In genomic region chrX:16392597-16392996, GRCh38 we compare ENCODE assay signal across 19 cellular contexts.
DNase-seq lines count a peak whose midpoint lies in the region; ATAC-seq, FAIRE-seq and TF ChIP-seq lines count a peak whose summit lies in the region.
"Had no signal": no experiment of that assay in that cellular context is flagged by ENCODE, and none has a peak within 500 bp of the region (broad histone marks: within the 10 kb centered on the region; RNA-seq: fewer than 3 reads in every experiment).

No MANE protein-coding gene starts in this region.

- POLR2A ChIA-PET in WTC11 (lab: Charles Lee) = no interaction called here
- POLR2A ChIA-PET in activated CD4-positive, alpha-beta T cell treated with anti-CD3 and anti-CD28 coated beads, Interleukin-2, amount 10 ng/mL, durations not matched to agents 7 days and 5 days (lab: Charles Lee) = no interaction called here

- H3K4me3 ChIP-seq in small intestine (ENCODE audit: low read depth in 1 of 2, low read length in 2 of 2) = no peak overlapping the region
- H3K4me3 ChIP-seq: BLaER1 had no signal

- no peaks in the 10 kb centered on the region for H3K36me3 ChIP-seq in small intestine (ENCODE audit: control insufficient read depth in 2 of 2, insufficient read depth in 2 of 2, low read length in 2 of 2)
- H3K36me3 ChIP-seq: BLaER1 had no signal

- no peaks in the 10 kb centered on the region for H3K27me3 Mint-ChIP-seq in WTC11 (ENCODE audit: low read depth)
- H3K27me3 Mint-ChIP-seq in activated CD4-positive, alpha-beta T cell treated with anti-CD3 and anti-CD28 coated beads, Interleukin-2, amount 10 ng/mL, durations not matched to agents 7 days and 5 days = peaks cover 3% of the 10 kb centered on the region

- no peaks in the 10 kb centered on the region for H3K9me3 ChIP-seq in small intestine (ENCODE audit: control insufficient read depth, low read depth)

- H3K4me3 Mint-ChIP-seq in WTC11 = no peak overlapping the region
- H3K4me3 Mint-ChIP-seq in activated CD4-positive, alpha-beta T cell treated with anti-CD3 and anti-CD28 coated beads, Interleukin-2, amount 10 ng/mL, durations not matched to agents 7 days and 5 days = no peak overlapping the region
- H3K4me3 Mint-ChIP-seq: CD14-positive monocyte; CD4-positive, alpha-beta memory T cell; HFFc6 had no signal

- DNase-seq in WTC11 (ENCODE audit: low spot score) (no peak), small intestine (no peak), HCEC 1CT (no peak)
- no peak for DNase-seq in activated CD4-positive, alpha-beta T cell treated with anti-CD3 and anti-CD28 coated beads, Interleukin-2, amount 10 ng/mL, durations not matched to agents 7 days and 5 days
- DNase-seq: CD4-positive, alpha-beta memory T cell; DMS79 treated with DMSO at 0.1 percent for 48 hours; HFFc6; KG1 had no signal

- H3K36me3 Mint-ChIP-seq in WTC11 = peaks cover 7% of the 10 kb centered on the region; the same call in 1 of the 2 replicates
- no peaks in the 10 kb centered on the region for H3K36me3 Mint-ChIP-seq in activated CD4-positive, alpha-beta T cell treated with anti-CD3 and anti-CD28 coated beads, Interleukin-2, amount 10 ng/mL, durations not matched to agents 7 days and 5 days (ENCODE audit: low read depth)
- H3K36me3 Mint-ChIP-seq: CD14-positive monocyte; CD4-positive, alpha-beta memory T cell had no signal

- H3K4me1 ChIP-seq in small intestine (ENCODE audit: control insufficient read depth in 2 of 2, insufficient read depth in 1 of 2, low read depth in 1 of 2, low read length in 1 of 2) = no peaks in the 10 kb centered on the region
- H3K4me1 ChIP-seq: BLaER1 had no signal

- ATAC-seq in WTC11 = no peak
- ATAC-seq in HG02884 (IDR thresholded peaks at IDR 0.05; ENCODE audit: unreplicated experiment) = no peak
- ATAC-seq: HCT116, HepG2 had no signal

- H3K4me1 Mint-ChIP-seq in WTC11 = peaks cover 20% of the 10 kb centered on the region
- H3K4me1 Mint-ChIP-seq in activated CD4-positive, alpha-beta T cell treated with anti-CD3 and anti-CD28 coated beads, Interleukin-2, amount 10 ng/mL, durations not matched to agents 7 days and 5 days = no peaks in the 10 kb centered on the region
- H3K4me1 Mint-ChIP-seq: CD14-positive monocyte; CD4-positive, alpha-beta memory T cell had no signal

- H3K27ac Mint-ChIP-seq in WTC11 = no peak overlapping the region
- H3K27ac Mint-ChIP-seq in activated CD4-positive, alpha-beta T cell treated with anti-CD3 and anti-CD28 coated beads, Interleukin-2, amount 10 ng/mL, durations not matched to agents 7 days and 5 days = no peak overlapping the region
- H3K27ac Mint-ChIP-seq: CD14-positive monocyte; CD4-positive, alpha-beta memory T cell; HFFc6 had no signal

- peaks cover 13% of the 10 kb centered on the region for H3K9me3 Mint-ChIP-seq in WTC11
- H3K9me3 Mint-ChIP-seq in activated CD4-positive, alpha-beta T cell treated with anti-CD3 and anti-CD28 coated beads, Interleukin-2, amount 10 ng/mL, durations not matched to agents 7 days and 5 days = no peaks in the 10 kb centered on the region
- H3K9me3 Mint-ChIP-seq: HFFc6 had no signal

- no peak overlapping the region for H3K27ac ChIP-seq in small intestine (ENCODE audit: low read depth in 1 of 2, low read length in 1 of 2)
- H3K27ac ChIP-seq: 22Rv1, BLaER1 had no signal

- FAIRE-seq in A204.1 (lab: Jason Lieb, UNC) (peak; percentile 41), endometrium (lab: Jason Lieb, UNC) (peak; percentile 59), small intestine (lab: Jason Lieb, UNC) (peak; percentile 19)
- FAIRE-seq: GM12891, GM19239, H54, HepG2 had no signal

- no peak for TF ChIP-seq CTCF in WTC11 (IDR thresholded peaks at IDR 0.05)

- CTCF ChIA-PET in WTC11 (lab: Charles Lee) = no interaction called here
- CTCF ChIA-PET in activated CD4-positive, alpha-beta T cell treated with anti-CD3 and anti-CD28 coated beads, Interleukin-2, amount 10 ng/mL, durations not matched to agents 7 days and 5 days (lab: Charles Lee) = no interaction called here

- H3K27me3 ChIP-seq in small intestine (ENCODE audit: control insufficient read depth in 2 of 2, insufficient read depth in 2 of 2, low read length in 2 of 2) = no peaks in the 10 kb centered on the region

- 84 to 95% (median 92%) methylated on average over 2 of the region's 2 CpGs for WGBS in small intestine, 3 donors

TF ChIP-seq in WTC11, 78 proteins besides CTCF, POLR2A, EP300 and RAD21:
- TF ChIP-seq HMGA2 (CRISPR knock-in tag; IDR thresholded peaks at IDR 0.05) (peak; percentile 93), FOXK1 (CRISPR knock-in tag; IDR thresholded peaks at IDR 0.05) (no peak), SMAD4 (CRISPR knock-in tag; IDR thresholded peaks at IDR 0.05) (no peak)
- TF ChIP-seq, protein P1, sequence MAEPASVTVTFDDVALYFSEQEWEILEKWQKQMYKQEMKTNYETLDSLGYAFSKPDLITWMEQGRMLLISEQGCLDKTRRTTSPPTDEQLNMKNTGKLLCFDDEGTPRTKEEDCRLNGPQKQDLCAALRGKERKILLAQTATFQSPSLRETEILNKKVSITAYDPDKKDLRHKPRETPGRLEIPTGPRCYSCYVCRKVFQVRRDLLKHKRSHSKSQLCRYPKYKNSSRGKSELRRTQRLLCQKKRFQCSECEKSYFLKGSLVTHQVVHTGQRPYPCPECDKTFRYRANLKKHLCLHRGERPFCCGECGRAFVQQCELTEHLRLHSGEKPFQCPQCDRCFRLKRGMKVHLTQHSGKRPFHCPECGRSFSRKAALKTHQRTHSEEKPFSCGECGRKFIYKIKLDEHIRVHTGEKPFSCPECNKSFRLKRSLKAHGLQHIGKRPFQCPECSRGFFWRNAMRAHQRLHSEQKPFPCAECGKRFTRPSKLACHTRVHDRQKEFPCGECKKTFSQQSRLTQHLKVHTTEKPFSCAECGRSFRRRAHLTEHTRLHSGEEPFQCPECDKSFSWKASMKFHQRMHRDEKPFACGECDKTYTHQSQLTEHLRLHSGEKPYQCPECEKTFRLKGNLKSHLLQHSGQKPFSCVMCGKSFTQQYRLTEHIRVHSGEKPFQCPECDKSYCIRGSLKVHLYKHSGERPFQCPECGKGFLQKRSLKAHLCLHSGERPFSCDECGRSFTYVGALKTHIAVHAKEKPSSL (CRISPR knock-in tag; conservative IDR thresholded peaks at IDR 0.05) = no peak
